ENCODE assay signal across 15 cellular contexts in genomic region chr3:37129871-37130270, GRCh38. TPM values are rescaled to one million over a fixed set of nuclear protein-coding genes. Genes with fewer than 3 reads are reported as not detected.
DNase-seq lines count a peak whose midpoint lies in the region; ATAC-seq and TF ChIP-seq lines count a peak whose summit lies in the region.
"Had no signal": no experiment of that assay in that cellular context is flagged by ENCODE, and none has a peak within 500 bp of the region (broad histone marks: within the 10 kb centered on the region; RNA-seq: fewer than 3 reads in every experiment).

No MANE protein-coding gene starts in this region.

- TF ChIP-seq CTCF in CD14-positive monocyte (IDR thresholded peaks at IDR 0.05), result no peak
- TF ChIP-seq CTCF in epithelial cell of esophagus (IDR thresholded peaks at IDR 0.05; ENCODE audit: insufficient read depth, low read depth, low read length, missing control alignments), result no peak
- TF ChIP-seq CTCF in Peyer's patch (IDR thresholded peaks at IDR 0.05), result no peak

- peaks cover 10 to 29% of the 10 kb centered on the region in 2 donors for H3K36me3 Mint-ChIP-seq in CD14-positive monocyte

- peaks cover 46% of the 10 kb centered on the region for H3K4me1 Mint-ChIP-seq in CD14-positive monocyte

- H3K27me3 ChIP-seq in Peyer's patch, result no peaks in the 10 kb centered on the region
- H3K27me3 ChIP-seq: adrenal gland, dorsolateral prefrontal cortex, testis had no signal

- H3K9me3 ChIP-seq in Peyer's patch, result no peaks in the 10 kb centered on the region
- H3K9me3 ChIP-seq: adrenal gland, testis had no signal

- peak overlapping the region in 6 of 7 donors; percentile 54 to 87 (median 65) for H3K27ac Mint-ChIP-seq in CD14-positive monocyte

- intact Hi-C loops in CD14-positive monocyte (cut with micrococcal nuclease), result no loop called here

- H3K9me3 Mint-ChIP-seq in CD14-positive monocyte, result peaks cover 0 to 2% (median 0%) of the 10 kb centered on the region in 7 donors
- H3K9me3 Mint-ChIP-seq: CD4-positive, CD25-positive, alpha-beta regulatory T cell had no signal

- H3K4me1 ChIP-seq in Peyer's patch, result peaks cover 0 to 37% (median under 1%) of the 10 kb centered on the region in 4 donors

- H3K36me3 ChIP-seq in Peyer's patch, result no peaks in the 10 kb centered on the region
- H3K36me3 ChIP-seq: adrenal gland had no signal

- peak overlapping the region in 1 of 4 donors; percentile 85 for H3K27ac ChIP-seq in Peyer's patch
- H3K27ac ChIP-seq: adrenal gland, dorsolateral prefrontal cortex, testis had no signal

- DNase-seq in CD14-positive monocyte (ENCODE audit: low spot score) (no peak), epithelial cell of esophagus (ENCODE audit: low read depth) (peak; percentile 86), NCI-H446 treated with DMSO at 0.1 percent for 48 hours (lab: John Stamatoyannopoulos, UW) (no peak), NCI-H146 (lab: John Stamatoyannopoulos, UW) (no peak), NCI-H187 treated with DMSO at 0.1 percent for 48 hours (lab: John Stamatoyannopoulos, UW) (no peak), Peyer's patch (no peak)
- DNase-seq: activated CD4-positive, alpha-beta T cell treated with anti-CD3 and anti-CD28 coated beads, Interleukin-2, amount 50 U/mL, for 1 hour; adrenal gland; dorsolateral prefrontal cortex; midbrain; NCI-H774; testis had no signal

- no peak for TF ChIP-seq POLR2A in Peyer's patch (IDR thresholded peaks at IDR 0.05)

- no peak overlapping the region for H3K4me3 ChIP-seq in epithelial cell of esophagus (ENCODE audit: low read length)
- H3K4me3 ChIP-seq in Peyer's patch, result no peak overlapping the region
- H3K4me3 ChIP-seq: adrenal gland, dorsolateral prefrontal cortex, testis had no signal

- ATAC-seq in GM19452 (IDR thresholded peaks at IDR 0.05; ENCODE audit: unreplicated experiment), result peak; percentile 72
- peak; percentile 64 for ATAC-seq in HG03469 (IDR thresholded peaks at IDR 0.05; ENCODE audit: unreplicated experiment)

- H3K4me3 Mint-ChIP-seq in CD14-positive monocyte, result no peak overlapping the region
- H3K4me3 Mint-ChIP-seq: CD4-positive, CD25-positive, alpha-beta regulatory T cell had no signal

- H3K27me3 Mint-ChIP-seq in CD14-positive monocyte (ENCODE audit: low read depth in 3 of 3), result no peaks in the 10 kb centered on the region
- H3K27me3 Mint-ChIP-seq: CD4-positive, CD25-positive, alpha-beta regulatory T cell had no signal

RNA-seq across cellular contexts. Expression of gene LRRFIP2, which starts 44.5 kb away (rescaled TPM):
- 10 to 100 TPM; 30.9 to 31.7 TPM for polyA plus RNA-seq in CD14-positive monocyte
- 100 to 1,000 TPM; 152 to 166 (median 152) TPM for total RNA-seq in Peyer's patch
